In genomic region chr19:47156861-47157454, GRCh38 we compare ENCODE assay signal across 9 cellular contexts. TPM values are rescaled to one million over a fixed set of nuclear protein-coding genes. Genes with fewer than 3 reads are reported as not detected.
DNase-seq lines count a peak whose midpoint lies in the region; TF ChIP-seq lines count a peak whose summit lies in the region.
"Had no signal": no experiment of that assay in that cellular context is flagged by ENCODE, and none has a peak within 500 bp of the region (broad histone marks: within the 10 kb centered on the region; RNA-seq: fewer than 3 reads in every experiment).

No MANE protein-coding gene starts in this region.

- H3K9me3 ChIP-seq in neural progenitor cell (ENCODE audit: low read depth): no peaks in the 10 kb centered on the region
- H3K9me3 ChIP-seq: HAP-1 had no signal

- H3F3A ChIP-seq in neural progenitor cell (ENCODE audit: low read depth): peaks cover 41% of the 10 kb centered on the region

- H3K27me3 ChIP-seq in neural progenitor cell (no peaks in the 10 kb centered on the region), H7 (ENCODE audit: control insufficient read depth, insufficient read depth, low read length) (no peaks in the 10 kb centered on the region)

- no peaks in the 10 kb centered on the region for H3K27me3 Mint-ChIP-seq in chondrocyte (ENCODE audit: low read depth)
- no peaks in the 10 kb centered on the region for H3K27me3 Mint-ChIP-seq in neural progenitor cell (ENCODE audit: insufficient read depth, low read depth)

- no peak overlapping the region for H3K9ac ChIP-seq in neural progenitor cell

- H3K27ac Mint-ChIP-seq in chondrocyte (ENCODE audit: unreplicated experiment) (peak overlapping the region; percentile 88), neural progenitor cell (peak overlapping the region; percentile 93)

- H4K20me1 ChIP-seq in neural progenitor cell (ENCODE audit: low read depth): peaks cover 62% of the 10 kb centered on the region

- H2AFZ ChIP-seq in neural progenitor cell (replicated peaks): no peak overlapping the region

- H3K36me3 ChIP-seq in neural progenitor cell (peaks cover 22% of the 10 kb centered on the region), H7 (replicated peaks; ENCODE audit: control insufficient read depth, insufficient read depth, low read length) (peaks cover 41% of the 10 kb centered on the region)

- H3K4me3 Mint-ChIP-seq in chondrocyte (ENCODE audit: unreplicated experiment) (no peak overlapping the region), neural progenitor cell (peak overlapping the region; percentile 60)

- peak overlapping the region; percentile 19 for H3K4me2 ChIP-seq in neural progenitor cell

- H3K4me3 ChIP-seq in neural progenitor cell (no peak overlapping the region), H7 (ENCODE audit: insufficient read depth, low read depth, low read length) (no peak overlapping the region)
- H3K4me3 ChIP-seq: HAP-1 had no signal

- H3K27ac ChIP-seq in neural progenitor cell: peak overlapping the region; percentile 14

- H3K79me2 ChIP-seq in neural progenitor cell (ENCODE audit: low read depth): peaks cover 84% of the 10 kb centered on the region

- DNase-seq in DMS79 treated with DMSO at 0.1 percent for 48 hours (lab: John Stamatoyannopoulos, UW) (peak; percentile 90), NCI-H187 treated with DMSO at 0.1 percent for 48 hours (lab: John Stamatoyannopoulos, UW) (peak; percentile 46), chondrocyte (ENCODE audit: low spot score) (no peak), neural progenitor cell (ENCODE audit: low spot score) (no peak), middle frontal gyrus (ENCODE audit: extremely low spot score, low spot score) (no peak), HuH-7 (ENCODE audit: low spot score) (no peak), H7 (no peak), T1000 (lab: John Stamatoyannopoulos, UW) (no peak)

- peaks cover 20% of the 10 kb centered on the region for H3K36me3 Mint-ChIP-seq in chondrocyte (ENCODE audit: low read depth)
- peaks cover 35% of the 10 kb centered on the region for H3K36me3 Mint-ChIP-seq in neural progenitor cell

- no peaks in the 10 kb centered on the region for H3K9me3 Mint-ChIP-seq in chondrocyte (ENCODE audit: low read depth)
- H3K9me3 Mint-ChIP-seq in neural progenitor cell: no peaks in the 10 kb centered on the region

- peaks cover 33% of the 10 kb centered on the region for H3K4me1 Mint-ChIP-seq in chondrocyte (ENCODE audit: low read depth)
- peaks cover 46% of the 10 kb centered on the region for H3K4me1 Mint-ChIP-seq in neural progenitor cell

- H3K4me1 ChIP-seq in neural progenitor cell: peaks cover 18% of the 10 kb centered on the region

- no peak for TF ChIP-seq CTCF in chondrocyte (IDR thresholded peaks at IDR 0.05)
- no peak for TF ChIP-seq CTCF in neural progenitor cell (IDR thresholded peaks at IDR 0.05)

RNA-seq across cellular contexts. Expression of gene SAE1, which starts 26.3 kb away (rescaled TPM):
- 91.2 to 107 TPM (median 95.7 TPM) in 3 replicates for total RNA-seq in chondrocyte
- total RNA-seq in neural progenitor cell (ENCODE audit: low replicate concordance): 258 and 305 TPM in 2 replicates
- total RNA-seq in H7 (2014; rRNA removed; shearing (Covaris generic)): 271 and 298 TPM in 2 replicates

RNA-seq across cellular contexts. Expression of gene ZC3H4, which starts 43.4 kb away (rescaled TPM):
- total RNA-seq in chondrocyte (43.5 to 54.2 TPM (median 46.2 TPM) in 3 replicates), neural progenitor cell (ENCODE audit: low replicate concordance) (19.1 and 29.1 TPM in 2 replicates)
- total RNA-seq in H7 (2014; rRNA removed; shearing (Covaris generic)): 13.4 and 14.5 TPM in 2 replicates

Comparison
In these comparisons a context has a peak if more than half of its experiments do, and no peak if none do; other contexts are left out.
1. DNase-seq: peak in DMS79 treated with DMSO at 0.1 percent for 48 hours (single experiment) and NCI-H187 treated with DMSO at 0.1 percent for 48 hours (single experiment); none in chondrocyte (single experiment), neural progenitor cell (single experiment), middle frontal gyrus (single experiment), HuH-7 (single experiment), H7 (single experiment) and T1000 (single experiment).